In the genomic region with DNA sequence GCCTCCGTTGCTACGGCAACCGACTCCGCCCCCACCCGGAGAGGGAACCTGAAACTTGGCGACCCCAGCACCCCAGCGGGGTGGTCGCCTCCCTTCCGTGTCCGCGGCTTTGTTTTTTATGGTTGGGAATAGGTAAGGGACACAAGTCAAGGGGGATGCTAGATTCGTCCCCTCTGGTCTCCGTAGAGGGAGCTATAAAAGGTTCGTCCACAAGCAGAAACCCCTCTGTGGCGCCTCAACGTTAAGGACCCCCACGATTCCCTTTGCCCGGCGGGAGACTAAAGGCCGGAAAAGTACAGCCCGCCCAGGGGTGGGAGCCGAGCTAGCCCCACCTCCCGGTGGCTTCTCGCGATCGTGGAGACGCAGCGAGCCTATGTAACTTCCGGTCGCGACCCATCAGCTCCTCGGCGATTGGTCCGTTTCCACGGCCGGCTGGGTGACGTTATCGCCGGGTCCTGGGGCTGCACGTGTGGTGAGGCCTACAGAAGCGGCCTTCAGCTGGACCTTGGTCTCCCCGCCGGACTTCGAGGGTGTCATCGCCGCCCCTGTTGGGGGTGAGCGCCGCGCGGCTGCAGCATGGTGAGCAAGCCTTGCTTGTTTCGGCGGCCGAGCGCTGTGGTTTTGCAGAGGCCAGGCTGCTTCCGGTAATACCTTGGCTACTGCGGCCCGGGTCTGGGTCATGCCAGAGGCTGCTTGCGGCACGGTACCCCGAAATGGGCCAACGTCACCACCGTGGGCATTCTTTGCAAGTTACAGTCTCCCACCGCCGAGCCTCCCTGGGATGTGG, we compare ENCODE assay signal across 1 cellular context.
TF ChIP-seq lines count a peak whose summit lies in the region.

A gene with protein sequence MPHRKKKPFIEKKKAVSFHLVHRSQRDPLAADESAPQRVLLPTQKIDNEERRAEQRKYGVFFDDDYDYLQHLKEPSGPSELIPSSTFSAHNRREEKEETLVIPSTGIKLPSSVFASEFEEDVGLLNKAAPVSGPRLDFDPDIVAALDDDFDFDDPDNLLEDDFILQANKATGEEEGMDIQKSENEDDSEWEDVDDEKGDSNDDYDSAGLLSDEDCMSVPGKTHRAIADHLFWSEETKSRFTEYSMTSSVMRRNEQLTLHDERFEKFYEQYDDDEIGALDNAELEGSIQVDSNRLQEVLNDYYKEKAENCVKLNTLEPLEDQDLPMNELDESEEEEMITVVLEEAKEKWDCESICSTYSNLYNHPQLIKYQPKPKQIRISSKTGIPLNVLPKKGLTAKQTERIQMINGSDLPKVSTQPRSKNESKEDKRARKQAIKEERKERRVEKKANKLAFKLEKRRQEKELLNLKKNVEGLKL (plus strand): TSS at position 437 of the 787 bp plus-strand sequence. CDS start 140 bp downstream, at position 577.

TF ChIP-seq in GM12878, 131 proteins besides CTCF, POLR2A, EP300 and RAD21 (continued from another document and continues in another):
- TF ChIP-seq, protein P1, sequence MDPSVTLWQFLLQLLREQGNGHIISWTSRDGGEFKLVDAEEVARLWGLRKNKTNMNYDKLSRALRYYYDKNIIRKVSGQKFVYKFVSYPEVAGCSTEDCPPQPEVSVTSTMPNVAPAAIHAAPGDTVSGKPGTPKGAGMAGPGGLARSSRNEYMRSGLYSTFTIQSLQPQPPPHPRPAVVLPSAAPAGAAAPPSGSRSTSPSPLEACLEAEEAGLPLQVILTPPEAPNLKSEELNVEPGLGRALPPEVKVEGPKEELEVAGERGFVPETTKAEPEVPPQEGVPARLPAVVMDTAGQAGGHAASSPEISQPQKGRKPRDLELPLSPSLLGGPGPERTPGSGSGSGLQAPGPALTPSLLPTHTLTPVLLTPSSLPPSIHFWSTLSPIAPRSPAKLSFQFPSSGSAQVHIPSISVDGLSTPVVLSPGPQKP (IDR thresholded peaks at IDR 0.05; ENCODE audit: low read depth, low read length), result peak; percentile 80
- TF ChIP-seq, protein P2, sequence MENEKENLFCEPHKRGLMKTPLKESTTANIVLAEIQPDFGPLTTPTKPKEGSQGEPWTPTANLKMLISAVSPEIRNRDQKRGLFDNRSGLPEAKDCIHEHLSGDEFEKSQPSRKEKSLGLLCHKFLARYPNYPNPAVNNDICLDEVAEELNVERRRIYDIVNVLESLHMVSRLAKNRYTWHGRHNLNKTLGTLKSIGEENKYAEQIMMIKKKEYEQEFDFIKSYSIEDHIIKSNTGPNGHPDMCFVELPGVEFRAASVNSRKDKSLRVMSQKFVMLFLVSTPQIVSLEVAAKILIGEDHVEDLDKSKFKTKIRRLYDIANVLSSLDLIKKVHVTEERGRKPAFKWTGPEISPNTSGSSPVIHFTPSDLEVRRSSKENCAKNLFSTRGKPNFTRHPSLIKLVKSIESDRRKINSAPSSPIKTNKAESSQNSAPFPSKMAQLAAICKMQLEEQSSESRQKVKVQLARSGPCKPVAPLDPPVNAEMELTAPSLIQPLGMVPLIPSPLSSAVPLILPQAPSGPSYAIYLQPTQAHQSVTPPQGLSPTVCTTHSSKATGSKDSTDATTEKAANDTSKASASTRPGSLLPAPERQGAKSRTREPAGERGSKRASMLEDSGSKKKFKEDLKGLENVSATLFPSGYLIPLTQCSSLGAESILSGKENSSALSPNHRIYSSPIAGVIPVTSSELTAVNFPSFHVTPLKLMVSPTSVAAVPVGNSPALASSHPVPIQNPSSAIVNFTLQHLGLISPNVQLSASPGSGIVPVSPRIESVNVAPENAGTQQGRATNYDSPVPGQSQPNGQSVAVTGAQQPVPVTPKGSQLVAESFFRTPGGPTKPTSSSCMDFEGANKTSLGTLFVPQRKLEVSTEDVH (IDR thresholded peaks at IDR 0.05; ENCODE audit: low read depth, partially characterized antibody), result no peak
- no peak for TF ChIP-seq SPI1 (IDR thresholded peaks at IDR 0.05; ENCODE audit: borderline replicate concordance, insufficient read depth, low read depth, low read length)
- TF ChIP-seq, protein P3, sequence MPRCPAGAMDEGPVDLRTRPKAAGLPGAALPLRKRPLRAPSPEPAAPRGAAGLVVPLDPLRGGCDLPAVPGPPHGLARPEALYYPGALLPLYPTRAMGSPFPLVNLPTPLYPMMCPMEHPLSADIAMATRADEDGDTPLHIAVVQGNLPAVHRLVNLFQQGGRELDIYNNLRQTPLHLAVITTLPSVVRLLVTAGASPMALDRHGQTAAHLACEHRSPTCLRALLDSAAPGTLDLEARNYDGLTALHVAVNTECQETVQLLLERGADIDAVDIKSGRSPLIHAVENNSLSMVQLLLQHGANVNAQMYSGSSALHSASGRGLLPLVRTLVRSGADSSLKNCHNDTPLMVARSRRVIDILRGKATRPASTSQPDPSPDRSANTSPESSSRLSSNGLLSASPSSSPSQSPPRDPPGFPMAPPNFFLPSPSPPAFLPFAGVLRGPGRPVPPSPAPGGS (IDR thresholded peaks at IDR 0.05; ENCODE audit: borderline replicate concordance, insufficient read depth, low read depth, low read length, poor library complexity, severe bottlenecking), result no peak
- TF ChIP-seq RAD51 (IDR thresholded peaks at IDR 0.05), result no peak
- 0 out of 2 replicates have a peak, but pooled peaks have one; percentile 50 for TF ChIP-seq MEF2A (IDR thresholded peaks at IDR 0.05; ENCODE audit: insufficient read depth, low read depth, low read length)
- TF ChIP-seq SP1 (IDR thresholded peaks at IDR 0.05; ENCODE audit: low read depth, low read length), result no peak
- TF ChIP-seq SMAD5 (IDR thresholded peaks at IDR 0.05; ENCODE audit: low read depth), result peak; percentile 70; the same call in 1 of the 2 replicates
- TF ChIP-seq EED (IDR thresholded peaks at IDR 0.05; ENCODE audit: low read depth), result peak; percentile 55; the same call in 1 of the 2 replicates
- TF ChIP-seq GABPA (IDR thresholded peaks at IDR 0.05; ENCODE audit: low read depth), result peak; percentile 83
- 0 out of 2 replicates have a peak, but pooled peaks have one; percentile 38 for TF ChIP-seq MTA2 (IDR thresholded peaks at IDR 0.05; ENCODE audit: low read depth)
- TF ChIP-seq RUNX3 (IDR thresholded peaks at IDR 0.05; ENCODE audit: low read length), result peak; percentile 84
- TF ChIP-seq, protein P4, sequence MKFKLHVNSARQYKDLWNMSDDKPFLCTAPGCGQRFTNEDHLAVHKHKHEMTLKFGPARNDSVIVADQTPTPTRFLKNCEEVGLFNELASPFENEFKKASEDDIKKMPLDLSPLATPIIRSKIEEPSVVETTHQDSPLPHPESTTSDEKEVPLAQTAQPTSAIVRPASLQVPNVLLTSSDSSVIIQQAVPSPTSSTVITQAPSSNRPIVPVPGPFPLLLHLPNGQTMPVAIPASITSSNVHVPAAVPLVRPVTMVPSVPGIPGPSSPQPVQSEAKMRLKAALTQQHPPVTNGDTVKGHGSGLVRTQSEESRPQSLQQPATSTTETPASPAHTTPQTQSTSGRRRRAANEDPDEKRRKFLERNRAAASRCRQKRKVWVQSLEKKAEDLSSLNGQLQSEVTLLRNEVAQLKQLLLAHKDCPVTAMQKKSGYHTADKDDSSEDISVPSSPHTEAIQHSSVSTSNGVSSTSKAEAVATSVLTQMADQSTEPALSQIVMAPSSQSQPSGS (IDR thresholded peaks at IDR 0.05; ENCODE audit: low read length), result peak; percentile 82; the same call in 1 of the 2 replicates
- TF ChIP-seq, protein P5, sequence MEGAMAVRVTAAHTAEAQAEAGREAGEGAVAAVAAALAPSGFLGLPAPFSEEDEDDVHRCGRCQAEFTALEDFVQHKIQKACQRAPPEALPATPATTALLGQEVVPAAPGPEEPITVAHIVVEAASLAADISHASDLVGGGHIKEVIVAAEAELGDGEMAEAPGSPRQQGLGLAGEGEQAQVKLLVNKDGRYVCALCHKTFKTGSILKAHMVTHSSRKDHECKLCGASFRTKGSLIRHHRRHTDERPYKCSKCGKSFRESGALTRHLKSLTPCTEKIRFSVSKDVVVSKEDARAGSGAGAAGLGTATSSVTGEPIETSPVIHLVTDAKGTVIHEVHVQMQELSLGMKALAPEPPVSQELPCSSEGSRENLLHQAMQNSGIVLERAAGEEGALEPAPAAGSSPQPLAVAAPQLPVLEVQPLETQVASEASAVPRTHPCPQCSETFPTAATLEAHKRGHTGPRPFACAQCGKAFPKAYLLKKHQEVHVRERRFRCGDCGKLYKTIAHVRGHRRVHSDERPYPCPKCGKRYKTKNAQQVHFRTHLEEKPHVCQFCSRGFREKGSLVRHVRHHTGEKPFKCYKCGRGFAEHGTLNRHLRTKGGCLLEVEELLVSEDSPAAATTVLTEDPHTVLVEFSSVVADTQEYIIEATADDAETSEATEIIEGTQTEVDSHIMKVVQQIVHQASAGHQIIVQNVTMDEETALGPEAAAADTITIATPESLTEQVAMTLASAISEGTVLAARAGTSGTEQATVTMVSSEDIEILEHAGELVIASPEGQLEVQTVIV (IDR thresholded peaks at IDR 0.05; ENCODE audit: borderline replicate concordance, partially characterized antibody), result peak; percentile 48
- TF ChIP-seq, protein P6, sequence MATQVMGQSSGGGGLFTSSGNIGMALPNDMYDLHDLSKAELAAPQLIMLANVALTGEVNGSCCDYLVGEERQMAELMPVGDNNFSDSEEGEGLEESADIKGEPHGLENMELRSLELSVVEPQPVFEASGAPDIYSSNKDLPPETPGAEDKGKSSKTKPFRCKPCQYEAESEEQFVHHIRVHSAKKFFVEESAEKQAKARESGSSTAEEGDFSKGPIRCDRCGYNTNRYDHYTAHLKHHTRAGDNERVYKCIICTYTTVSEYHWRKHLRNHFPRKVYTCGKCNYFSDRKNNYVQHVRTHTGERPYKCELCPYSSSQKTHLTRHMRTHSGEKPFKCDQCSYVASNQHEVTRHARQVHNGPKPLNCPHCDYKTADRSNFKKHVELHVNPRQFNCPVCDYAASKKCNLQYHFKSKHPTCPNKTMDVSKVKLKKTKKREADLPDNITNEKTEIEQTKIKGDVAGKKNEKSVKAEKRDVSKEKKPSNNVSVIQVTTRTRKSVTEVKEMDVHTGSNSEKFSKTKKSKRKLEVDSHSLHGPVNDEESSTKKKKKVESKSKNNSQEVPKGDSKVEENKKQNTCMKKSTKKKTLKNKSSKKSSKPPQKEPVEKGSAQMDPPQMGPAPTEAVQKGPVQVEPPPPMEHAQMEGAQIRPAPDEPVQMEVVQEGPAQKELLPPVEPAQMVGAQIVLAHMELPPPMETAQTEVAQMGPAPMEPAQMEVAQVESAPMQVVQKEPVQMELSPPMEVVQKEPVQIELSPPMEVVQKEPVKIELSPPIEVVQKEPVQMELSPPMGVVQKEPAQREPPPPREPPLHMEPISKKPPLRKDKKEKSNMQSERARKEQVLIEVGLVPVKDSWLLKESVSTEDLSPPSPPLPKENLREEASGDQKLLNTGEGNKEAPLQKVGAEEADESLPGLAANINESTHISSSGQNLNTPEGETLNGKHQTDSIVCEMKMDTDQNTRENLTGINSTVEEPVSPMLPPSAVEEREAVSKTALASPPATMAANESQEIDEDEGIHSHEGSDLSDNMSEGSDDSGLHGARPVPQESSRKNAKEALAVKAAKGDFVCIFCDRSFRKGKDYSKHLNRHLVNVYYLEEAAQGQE (IDR thresholded peaks at IDR 0.05; ENCODE audit: low read depth, low read length), result no peak
- no peak for TF ChIP-seq PAX8 (IDR thresholded peaks at IDR 0.05)
- peak; percentile 95 for TF ChIP-seq SIN3A (IDR thresholded peaks at IDR 0.05; ENCODE audit: low read depth, low read length)
- TF ChIP-seq, protein P7, sequence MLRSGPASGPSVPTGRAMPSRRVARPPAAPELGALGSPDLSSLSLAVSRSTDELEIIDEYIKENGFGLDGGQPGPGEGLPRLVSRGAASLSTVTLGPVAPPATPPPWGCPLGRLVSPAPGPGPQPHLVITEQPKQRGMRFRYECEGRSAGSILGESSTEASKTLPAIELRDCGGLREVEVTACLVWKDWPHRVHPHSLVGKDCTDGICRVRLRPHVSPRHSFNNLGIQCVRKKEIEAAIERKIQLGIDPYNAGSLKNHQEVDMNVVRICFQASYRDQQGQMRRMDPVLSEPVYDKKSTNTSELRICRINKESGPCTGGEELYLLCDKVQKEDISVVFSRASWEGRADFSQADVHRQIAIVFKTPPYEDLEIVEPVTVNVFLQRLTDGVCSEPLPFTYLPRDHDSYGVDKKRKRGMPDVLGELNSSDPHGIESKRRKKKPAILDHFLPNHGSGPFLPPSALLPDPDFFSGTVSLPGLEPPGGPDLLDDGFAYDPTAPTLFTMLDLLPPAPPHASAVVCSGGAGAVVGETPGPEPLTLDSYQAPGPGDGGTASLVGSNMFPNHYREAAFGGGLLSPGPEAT (IDR thresholded peaks at IDR 0.05; ENCODE audit: low read depth), result peak; percentile 67; the same call in 1 of the 2 replicates
- no peak for TF ChIP-seq STAT3 (IDR thresholded peaks at IDR 0.05; ENCODE audit: low read depth, low read length)
- peak; percentile 10; the same call in 1 of the 2 replicates for TF ChIP-seq PAX5 (IDR thresholded peaks at IDR 0.05; ENCODE audit: borderline replicate concordance, low read depth, low read length)
- TF ChIP-seq PML (IDR thresholded peaks at IDR 0.05; ENCODE audit: low read length), result peak; percentile 94
- TF ChIP-seq ZSCAN29 (IDR thresholded peaks at IDR 0.05), result no peak
- TF ChIP-seq, protein P8, sequence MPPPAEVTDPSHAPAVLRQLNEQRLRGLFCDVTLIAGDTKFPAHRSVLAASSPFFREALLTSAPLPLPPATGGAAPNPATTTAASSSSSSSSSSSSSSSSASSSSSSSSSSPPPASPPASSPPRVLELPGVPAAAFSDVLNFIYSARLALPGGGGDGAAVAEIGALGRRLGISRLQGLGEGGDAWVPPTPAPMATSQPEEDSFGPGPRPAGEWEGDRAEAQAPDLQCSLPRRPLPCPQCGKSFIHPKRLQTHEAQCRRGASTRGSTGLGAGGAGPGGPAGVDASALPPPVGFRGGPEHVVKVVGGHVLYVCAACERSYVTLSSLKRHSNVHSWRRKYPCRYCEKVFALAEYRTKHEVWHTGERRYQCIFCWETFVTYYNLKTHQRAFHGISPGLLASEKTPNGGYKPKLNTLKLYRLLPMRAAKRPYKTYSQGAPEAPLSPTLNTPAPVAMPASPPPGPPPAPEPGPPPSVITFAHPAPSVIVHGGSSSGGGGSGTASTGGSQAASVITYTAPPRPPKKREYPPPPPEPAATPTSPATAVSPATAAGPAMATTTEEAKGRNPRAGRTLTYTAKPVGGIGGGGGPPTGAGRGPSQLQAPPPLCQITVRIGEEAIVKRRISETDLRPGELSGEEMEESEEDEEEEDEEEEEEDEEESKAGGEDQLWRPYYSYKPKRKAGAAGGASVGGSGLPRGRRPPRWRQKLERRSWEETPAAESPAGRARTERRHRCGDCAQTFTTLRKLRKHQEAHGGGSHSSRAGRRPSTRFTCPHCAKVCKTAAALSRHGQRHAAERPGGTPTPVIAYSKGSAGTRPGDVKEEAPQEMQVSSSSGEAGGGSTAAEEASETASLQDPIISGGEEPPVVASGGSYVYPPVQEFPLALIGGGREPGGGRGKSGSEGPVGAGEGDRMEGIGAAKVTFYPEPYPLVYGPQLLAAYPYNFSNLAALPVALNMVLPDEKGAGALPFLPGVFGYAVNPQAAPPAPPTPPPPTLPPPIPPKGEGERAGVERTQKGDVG (CRISPR knock-in tag; IDR thresholded peaks at IDR 0.05), result no peak
- 0 out of 2 replicates have a peak, but pooled peaks have one; percentile 52 for TF ChIP-seq ASH2L (IDR thresholded peaks at IDR 0.05; ENCODE audit: borderline replicate concordance, low read depth)
- TF ChIP-seq ZBED1 (IDR thresholded peaks at IDR 0.05; ENCODE audit: borderline replicate concordance), result peak; percentile 68; the same call in 1 of the 2 replicates
- TF ChIP-seq CHD4 (IDR thresholded peaks at IDR 0.05), result no peak
- TF ChIP-seq, protein P9, sequence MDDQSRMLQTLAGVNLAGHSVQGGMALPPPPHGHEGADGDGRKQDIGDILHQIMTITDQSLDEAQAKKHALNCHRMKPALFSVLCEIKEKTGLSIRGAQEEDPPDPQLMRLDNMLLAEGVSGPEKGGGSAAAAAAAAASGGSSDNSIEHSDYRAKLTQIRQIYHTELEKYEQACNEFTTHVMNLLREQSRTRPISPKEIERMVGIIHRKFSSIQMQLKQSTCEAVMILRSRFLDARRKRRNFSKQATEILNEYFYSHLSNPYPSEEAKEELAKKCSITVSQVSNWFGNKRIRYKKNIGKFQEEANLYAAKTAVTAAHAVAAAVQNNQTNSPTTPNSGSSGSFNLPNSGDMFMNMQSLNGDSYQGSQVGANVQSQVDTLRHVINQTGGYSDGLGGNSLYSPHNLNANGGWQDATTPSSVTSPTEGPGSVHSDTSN (IDR thresholded peaks at IDR 0.05; ENCODE audit: insufficient replicate concordance, low read depth, low read length), result peak; percentile 6
- TF ChIP-seq NR2C1 (IDR thresholded peaks at IDR 0.05), result no peak
